Comparison of ENCODE assay signal across 27 cellular contexts in the genomic region with DNA sequence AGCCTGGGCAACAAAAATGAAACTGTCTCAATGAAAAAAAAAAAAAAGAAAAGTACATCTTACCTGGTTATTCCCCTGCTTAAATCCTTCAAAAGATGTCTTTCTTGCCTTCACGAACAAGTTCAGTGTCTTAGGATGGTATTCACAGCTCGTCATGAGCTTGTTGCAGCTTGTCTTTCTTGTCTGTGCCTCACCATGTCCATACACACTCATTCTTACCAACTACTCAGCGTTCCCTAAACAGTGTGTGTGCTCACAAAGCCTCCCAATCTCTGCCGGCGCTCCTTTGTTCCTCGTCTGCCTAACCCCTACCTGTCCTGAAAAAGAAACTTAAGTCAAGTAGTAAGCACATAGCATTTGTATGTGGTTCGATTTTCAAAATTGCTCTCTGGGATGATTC. TPM values are rescaled to one million over a fixed set of nuclear protein-coding genes. Genes with fewer than 3 reads are reported as not detected.
DNase-seq lines count a peak whose midpoint lies in the region; ATAC-seq, FAIRE-seq and TF ChIP-seq lines count a peak whose summit lies in the region.
"Had no signal": no experiment of that assay in that cellular context is flagged by ENCODE, and none has a peak within 500 bp of the region (broad histone marks: within the 10 kb centered on the region; RNA-seq: fewer than 3 reads in every experiment).

No MANE protein-coding gene starts in this region.

- H4K20me1 ChIP-seq in Loucy (ENCODE audit: insufficient read depth, low read length, poor library complexity, severe bottlenecking) (no peaks in the 10 kb centered on the region), hepatocyte (ENCODE audit: insufficient read depth, poor library complexity, severe bottlenecking) (no peaks in the 10 kb centered on the region)

- H3K4me1 Mint-ChIP-seq in stimulated activated effector memory CD8-positive, alpha-beta T cell treated with anti-CD3 and anti-CD28 coated beads, Interleukin-12 subunit alpha, Interleukin-12 subunit beta, amount 100 ng/mL, for 72 hours: peaks cover 27% of the 10 kb centered on the region
- H3K4me1 Mint-ChIP-seq in stimulated activated naive B cell treated with anti-CD40 and anti-IgM and Interleukin-4, amounts not matched to agents 10 μg/mL and 1 μg/mL and 100 μg/mL, for 72 hours: peaks cover 9 to 40% of the 10 kb centered on the region in 2 donors
- peaks cover 11% of the 10 kb centered on the region for H3K4me1 Mint-ChIP-seq in activated naive CD4-positive, alpha-beta T cell treated with anti-CD3 and anti-CD28 coated beads, Interleukin-2, amount 10 ng/mL, durations not matched to agents 7 days and 5 days

- POLR2A ChIA-PET in GM10248 (lab: Yijun Ruan, JAX): no interaction called here

- peak overlapping the region; percentile 27 for H3K27ac Mint-ChIP-seq in stimulated activated effector memory CD8-positive, alpha-beta T cell treated with anti-CD3 and anti-CD28 coated beads, Interleukin-12 subunit alpha, Interleukin-12 subunit beta, amount 100 ng/mL, for 72 hours
- no peak overlapping the region for H3K27ac Mint-ChIP-seq in stimulated activated naive B cell treated with anti-CD40 and anti-IgM and Interleukin-4, amounts not matched to agents 10 μg/mL and 1 μg/mL and 100 μg/mL, for 72 hours
- no peak overlapping the region for H3K27ac Mint-ChIP-seq in activated naive CD4-positive, alpha-beta T cell treated with anti-CD3 and anti-CD28 coated beads, Interleukin-2, amount 10 ng/mL, durations not matched to agents 7 days and 5 days
- H3K27ac Mint-ChIP-seq: activated CD4-positive, alpha-beta memory T cell treated with anti-CD3 and anti-CD28 coated beads, Interleukin-2, amount 10 ng/mL, durations not matched to agents 7 days and 5 days; memory B cell; stimulated activated memory B cell treated with anti-CD40 and anti-IgM and Interleukin-4, amounts not matched to agents 10 μg/mL and 1 μg/mL and 100 μg/mL, for 72 hours had no signal

- CTCF ChIA-PET in activated naive CD4-positive, alpha-beta T cell treated with anti-CD3 and anti-CD28 coated beads, Interleukin-2, amount 10 ng/mL, durations not matched to agents 7 days and 5 days (lab: Charles Lee): no interaction called here
- CTCF ChIA-PET in GM10248 (lab: Yijun Ruan, JAX): interaction anchor here (1.3 kb wide), 1 partner anchor 10 kb away, joined by 3 read pairs; no protein-coding TSS in a partner anchor

- peaks cover 40% of the 10 kb centered on the region; the same call in 1 of the 2 replicates for H3K79me2 ChIP-seq in Loucy (ENCODE audit: insufficient read depth, low read length)
- peaks cover 97% of the 10 kb centered on the region for H3K79me2 ChIP-seq in hepatocyte

- H3F3A ChIP-seq in Loucy (ENCODE audit: low read depth): no peaks in the 10 kb centered on the region

- H3K9me3 Mint-ChIP-seq in stimulated activated effector memory CD8-positive, alpha-beta T cell treated with anti-CD3 and anti-CD28 coated beads, Interleukin-12 subunit alpha, Interleukin-12 subunit beta, amount 100 ng/mL, for 72 hours: no peaks in the 10 kb centered on the region
- no peaks in the 10 kb centered on the region for H3K9me3 Mint-ChIP-seq in stimulated activated naive B cell treated with anti-CD40 and anti-IgM and Interleukin-4, amounts not matched to agents 10 μg/mL and 1 μg/mL and 100 μg/mL, for 72 hours
- H3K9me3 Mint-ChIP-seq in activated naive CD4-positive, alpha-beta T cell treated with anti-CD3 and anti-CD28 coated beads, Interleukin-2, amount 10 ng/mL, durations not matched to agents 7 days and 5 days: no peaks in the 10 kb centered on the region
- H3K9me3 Mint-ChIP-seq: activated CD4-positive, alpha-beta memory T cell treated with anti-CD3 and anti-CD28 coated beads, Interleukin-2, amount 10 ng/mL, durations not matched to agents 7 days and 5 days; memory B cell; stimulated activated memory B cell treated with anti-CD40 and anti-IgM and Interleukin-4, amounts not matched to agents 10 μg/mL and 1 μg/mL and 100 μg/mL, for 72 hours had no signal

- no peak for ATAC-seq in stimulated activated effector memory CD8-positive, alpha-beta T cell treated with anti-CD3 and anti-CD28 coated beads, Interleukin-12 subunit alpha, Interleukin-12 subunit beta, amount 100 ng/mL, for 72 hours
- no peak for ATAC-seq in stimulated activated naive B cell treated with anti-CD40 and anti-IgM and Interleukin-4, amounts not matched to agents 10 μg/mL and 1 μg/mL and 100 μg/mL, for 72 hours (replicated peaks)
- ATAC-seq: GM12878; left cardiac atrium; stimulated activated memory B cell treated with anti-CD40 and anti-IgM and Interleukin-4, amounts not matched to agents 10 μg/mL and 1 μg/mL and 100 μg/mL, for 72 hours had no signal

- no peaks in the 10 kb centered on the region for H3K27me3 Mint-ChIP-seq in stimulated activated naive B cell treated with anti-CD40 and anti-IgM and Interleukin-4, amounts not matched to agents 10 μg/mL and 1 μg/mL and 100 μg/mL, for 72 hours
- H3K27me3 Mint-ChIP-seq in activated naive CD4-positive, alpha-beta T cell treated with anti-CD3 and anti-CD28 coated beads, Interleukin-2, amount 10 ng/mL, durations not matched to agents 7 days and 5 days: no peaks in the 10 kb centered on the region
- H3K27me3 Mint-ChIP-seq: activated CD4-positive, alpha-beta memory T cell treated with anti-CD3 and anti-CD28 coated beads, Interleukin-2, amount 10 ng/mL, durations not matched to agents 7 days and 5 days; memory B cell; stimulated activated memory B cell treated with anti-CD40 and anti-IgM and Interleukin-4, amounts not matched to agents 10 μg/mL and 1 μg/mL and 100 μg/mL, for 72 hours had no signal

- H3K9me2 ChIP-seq in Loucy (replicated peaks; ENCODE audit: low read depth, low read length) (no peaks in the 10 kb centered on the region), hepatocyte (replicated peaks; ENCODE audit: insufficient read depth) (no peaks in the 10 kb centered on the region)

- H2AFZ ChIP-seq in Loucy (ENCODE audit: low read length) (no peak overlapping the region), hepatocyte (no peak overlapping the region)

- H3K9me3 ChIP-seq in Loucy (ENCODE audit: insufficient read depth, low read depth, low read length) (no peaks in the 10 kb centered on the region), hepatocyte (ENCODE audit: low read depth) (no peaks in the 10 kb centered on the region)
- H3K9me3 ChIP-seq: spleen had no signal

- H3K4me2 ChIP-seq in Loucy (ENCODE audit: low read depth, low read length, poor library complexity, severe bottlenecking) (peak overlapping the region; percentile 44), hepatocyte (no peak overlapping the region)

- DNase-seq in bronchial epithelial cell (ENCODE audit: low read depth) (peak; percentile 99), hepatocyte (ENCODE audit: low spot score) (no peak), GM10248 (ENCODE audit: extremely low spot score) (no peak)
- DNase-seq in stimulated activated effector memory CD8-positive, alpha-beta T cell treated with anti-CD3 and anti-CD28 coated beads, Interleukin-12 subunit alpha, Interleukin-12 subunit beta, amount 100 ng/mL, for 72 hours (ENCODE audit: low spot score in 2 of 2): no peak
- DNase-seq in stimulated activated naive B cell treated with anti-CD40 and anti-IgM and Interleukin-4, amounts not matched to agents 10 μg/mL and 1 μg/mL and 100 μg/mL, for 72 hours: no peak
- DNase-seq in activated naive CD4-positive, alpha-beta T cell treated with anti-CD3 and anti-CD28 coated beads, Interleukin-2, amount 10 ng/mL, durations not matched to agents 7 days and 5 days: no peak
- DNase-seq: activated CD4-positive, alpha-beta memory T cell treated with anti-CD3 and anti-CD28 coated beads, Interleukin-2, amount 10 ng/mL, durations not matched to agents 7 days and 5 days; activated gamma-delta T cell; brain microvascular endothelial cell; Calu3; effector memory CD4-positive, alpha-beta T cell; left cardiac atrium; NCI-H1105 treated with DMSO at 0.1 percent for 48 hours; NCI-H2081; NCI-H446; NCI-H82; nucleus accumbens; retina; spleen; stimulated activated CD4-positive, alpha-beta T cell treated with anti-CD3 and anti-CD28 coated beads, Interleukin-2, amount 100 ng/mL, for 48 hours had no signal

- no peak for TF ChIP-seq CTCF in Loucy (conservative IDR thresholded peaks at IDR 0.05; ENCODE audit: low read length)
- TF ChIP-seq CTCF in bronchial epithelial cell (IDR thresholded peaks at IDR 0.05; ENCODE audit: insufficient read depth, low read length, severe bottlenecking): no peak
- no peak for TF ChIP-seq CTCF in hepatocyte (IDR thresholded peaks at IDR 0.05; ENCODE audit: poor library complexity)
- no peak for TF ChIP-seq CTCF in GM10248 (IDR thresholded peaks at IDR 0.05; ENCODE audit: control extremely low read depth, extremely low read depth, low read depth, missing control alignments)

- no peak overlapping the region for H3K4me3 Mint-ChIP-seq in stimulated activated effector memory CD8-positive, alpha-beta T cell treated with anti-CD3 and anti-CD28 coated beads, Interleukin-12 subunit alpha, Interleukin-12 subunit beta, amount 100 ng/mL, for 72 hours
- no peak overlapping the region for H3K4me3 Mint-ChIP-seq in stimulated activated naive B cell treated with anti-CD40 and anti-IgM and Interleukin-4, amounts not matched to agents 10 μg/mL and 1 μg/mL and 100 μg/mL, for 72 hours
- H3K4me3 Mint-ChIP-seq in activated naive CD4-positive, alpha-beta T cell treated with anti-CD3 and anti-CD28 coated beads, Interleukin-2, amount 10 ng/mL, durations not matched to agents 7 days and 5 days: no peak overlapping the region
- H3K4me3 Mint-ChIP-seq: activated CD4-positive, alpha-beta memory T cell treated with anti-CD3 and anti-CD28 coated beads, Interleukin-2, amount 10 ng/mL, durations not matched to agents 7 days and 5 days; memory B cell; stimulated activated memory B cell treated with anti-CD40 and anti-IgM and Interleukin-4, amounts not matched to agents 10 μg/mL and 1 μg/mL and 100 μg/mL, for 72 hours had no signal

- H3K4me1 ChIP-seq in Loucy (ENCODE audit: insufficient read depth, low read length, poor library complexity, severe bottlenecking) (peaks cover 24% of the 10 kb centered on the region), hepatocyte (ENCODE audit: insufficient read depth) (peaks cover 12% of the 10 kb centered on the region)

- H3K36me3 ChIP-seq in Loucy (ENCODE audit: insufficient read depth, low read length) (no peaks in the 10 kb centered on the region), bronchial epithelial cell (ENCODE audit: control insufficient read depth, insufficient read depth, low read length) (no peaks in the 10 kb centered on the region), hepatocyte (replicated peaks; ENCODE audit: insufficient read depth, low read depth) (no peaks in the 10 kb centered on the region)
- H3K36me3 ChIP-seq: brain microvascular endothelial cell had no signal

- no peak overlapping the region for H3K4me3 ChIP-seq in Loucy (ENCODE audit: low read length, poor library complexity, severe bottlenecking)
- no peak overlapping the region for H3K4me3 ChIP-seq in bronchial epithelial cell (ENCODE audit: low read depth, low read length)
- H3K4me3 ChIP-seq in hepatocyte: no peak overlapping the region
- H3K4me3 ChIP-seq: GM12878, spleen had no signal

- no peak overlapping the region for H3K9ac ChIP-seq in Loucy (ENCODE audit: low read depth, low read length, poor library complexity, severe bottlenecking)

- H3K27me3 ChIP-seq in Loucy (ENCODE audit: insufficient read depth, low read length, poor library complexity, severe bottlenecking) (no peaks in the 10 kb centered on the region), bronchial epithelial cell (ENCODE audit: control insufficient read depth, insufficient read depth, low read length) (no peaks in the 10 kb centered on the region), hepatocyte (no peaks in the 10 kb centered on the region)
- H3K27me3 ChIP-seq: brain microvascular endothelial cell, spleen had no signal

- 87% methylated on average over 7 of the region's 7 CpGs for WGBS in hepatocyte (ENCODE audit: low lambda C conversion rate, missing lambda C conversion rate)

- peak; percentile 13 for FAIRE-seq in bronchial epithelial cell (lab: Jason Lieb, UNC)
- FAIRE-seq: colon, GM12878, H54 had no signal

- H3K36me3 Mint-ChIP-seq in stimulated activated effector memory CD8-positive, alpha-beta T cell treated with anti-CD3 and anti-CD28 coated beads, Interleukin-12 subunit alpha, Interleukin-12 subunit beta, amount 100 ng/mL, for 72 hours: no peaks in the 10 kb centered on the region
- H3K36me3 Mint-ChIP-seq in stimulated activated naive B cell treated with anti-CD40 and anti-IgM and Interleukin-4, amounts not matched to agents 10 μg/mL and 1 μg/mL and 100 μg/mL, for 72 hours: peaks cover 19 to 20% of the 10 kb centered on the region in 2 donors
- peaks cover 2% of the 10 kb centered on the region for H3K36me3 Mint-ChIP-seq in activated naive CD4-positive, alpha-beta T cell treated with anti-CD3 and anti-CD28 coated beads, Interleukin-2, amount 10 ng/mL, durations not matched to agents 7 days and 5 days

- peak overlapping the region; percentile 58 for H3K27ac ChIP-seq in hepatocyte
- H3K27ac ChIP-seq: brain microvascular endothelial cell, C4-2B, spleen had no signal

RNA-seq across cellular contexts. Expression of a gene that starts 31.1 kb away (rescaled TPM):
- total RNA-seq in bronchial epithelial cell: 14.7 and 17.5 TPM in 2 replicates
- 32.2 and 41.1 TPM in 2 replicates for total RNA-seq in hepatocyte
- 18.7 and 23.5 TPM in 2 replicates for polyA plus RNA-seq in hepatocyte
